ENCODE assay signal across 19 cellular contexts in genomic region chr5:137604348-137605095, GRCh38.
A peak's percentile ranks its signal among the peaks of the same experiment; 100 is the strongest.
DNase-seq lines count a peak whose midpoint lies in the region; ATAC-seq, FAIRE-seq and TF ChIP-seq lines count a peak whose summit lies in the region.
"Had no signal": no experiment of that assay in that cellular context is flagged by ENCODE, and none has a peak within 500 bp of the region (broad histone marks: within the 10 kb centered on the region; RNA-seq: fewer than 3 reads in every experiment).

No MANE protein-coding gene starts in this region.

- H3K4me1 ChIP-seq in RWPE2 (ENCODE audit: insufficient read depth, poor library complexity, severe bottlenecking) (no peaks in the 10 kb centered on the region), gastroesophageal sphincter (no peaks in the 10 kb centered on the region)

- H3K4me1 Mint-ChIP-seq in activated CD4-positive, alpha-beta memory T cell treated with anti-CD3 and anti-CD28 coated beads for 36 hours (ENCODE audit: low read depth), result no peaks in the 10 kb centered on the region
- H3K4me1 Mint-ChIP-seq: neural crest cell had no signal

- no peak for TF ChIP-seq POLR2A in gastroesophageal sphincter (IDR thresholded peaks at IDR 0.05)

- no peak overlapping the region for H3K27ac Mint-ChIP-seq in activated CD4-positive, alpha-beta memory T cell treated with anti-CD3 and anti-CD28 coated beads for 36 hours
- H3K27ac Mint-ChIP-seq: dendritic cell treated with granulocyte-macrophage colony-stimulating factor and Interleukin-4, amounts not matched to agents 40 ng/mL and 50 ng/mL, for 4 days; T-helper 2 cell treated with Interferon-gamma antibody and Interleukin-4, amounts not matched to agents 5 μg/mL and 100 μg/mL, for 36 hours had no signal

- POLR2A ChIA-PET in activated CD4-positive, alpha-beta memory T cell treated with anti-CD3 and anti-CD28 coated beads for 36 hours (lab: Charles Lee), result no interaction called here

- H3K36me3 Mint-ChIP-seq in activated CD4-positive, alpha-beta memory T cell treated with anti-CD3 and anti-CD28 coated beads for 36 hours, result no peaks in the 10 kb centered on the region

- H3K4me3 ChIP-seq in LNCaP clone FGC (ENCODE audit: low read depth, low read length) (no peak overlapping the region), RWPE2 (ENCODE audit: severe bottlenecking) (no peak overlapping the region), gastroesophageal sphincter (no peak overlapping the region)
- H3K4me3 ChIP-seq: K562 had no signal

- WGBS in gastroesophageal sphincter (ENCODE audit: low coverage in 1 of 2), 2 donors, result 24 to 31% methylated on average over 4 to 9 of the region's 9 CpGs

- no peak for TF ChIP-seq EP300 in gastroesophageal sphincter (IDR thresholded peaks at IDR 0.05)

- peaks cover 7% of the 10 kb centered on the region for H3K27me3 Mint-ChIP-seq in activated CD4-positive, alpha-beta memory T cell treated with anti-CD3 and anti-CD28 coated beads for 36 hours

- H3K9me3 ChIP-seq in RWPE2 (ENCODE audit: severe bottlenecking), result no peaks in the 10 kb centered on the region
- no peaks in the 10 kb centered on the region for H3K9me3 ChIP-seq in gastroesophageal sphincter

- TF ChIP-seq CTCF in D721Med (IDR thresholded peaks at IDR 0.05; ENCODE audit: insufficient read depth, missing control alignments) (no peak), LNCaP clone FGC (IDR thresholded peaks at IDR 0.05; ENCODE audit: control insufficient read depth, extremely low read depth, insufficient read depth) (no peak), RWPE2 (IDR thresholded peaks at IDR 0.05; ENCODE audit: poor library complexity, severe bottlenecking) (no peak), gastroesophageal sphincter (IDR thresholded peaks at IDR 0.05) (no peak)

- no peak overlapping the region for H3K27ac ChIP-seq in RWPE2 (ENCODE audit: poor library complexity, severe bottlenecking)
- H3K27ac ChIP-seq in gastroesophageal sphincter, result no peak overlapping the region
- H3K27ac ChIP-seq: C4-2B had no signal

- DNase-seq in D721Med (ENCODE audit: insufficient read length, low spot score) (peak; percentile 28), LNCaP clone FGC (ENCODE audit: low read depth) (peak; percentile 22), RWPE2 (ENCODE audit: low spot score) (no peak), kidney tubule cell (ENCODE audit: low spot score) (peak; percentile 23), GDM1 (lab: John Stamatoyannopoulos, UW) (no peak)
- no peak for DNase-seq in activated CD4-positive, alpha-beta memory T cell treated with anti-CD3 and anti-CD28 coated beads for 36 hours
- DNase-seq: activated CD4-positive, alpha-beta T cell treated with anti-CD3 and anti-CD28 coated beads, Interleukin-2, amount 50 U/mL, for 4 hours; amygdala; HCEC 1CT; NCI-H2029 treated with DMSO at 0.1 percent for 48 hours; RPMI8226; stimulated activated naive CD8-positive, alpha-beta T cell treated with anti-CD3 and anti-CD28 coated beads, Interleukin-15, Interleukin-2, amounts not matched to agents 100 U/mL and 50 U/mL, for 24 hours had no signal

- H3K4me3 Mint-ChIP-seq in activated CD4-positive, alpha-beta memory T cell treated with anti-CD3 and anti-CD28 coated beads for 36 hours, result no peak overlapping the region
- H3K4me3 Mint-ChIP-seq: dendritic cell treated with granulocyte-macrophage colony-stimulating factor and Interleukin-4, amounts not matched to agents 40 ng/mL and 50 ng/mL, for 4 days; neural crest cell; T-helper 2 cell treated with Interferon-gamma antibody and Interleukin-4, amounts not matched to agents 5 μg/mL and 100 μg/mL, for 36 hours had no signal

- H3K9me3 Mint-ChIP-seq in activated CD4-positive, alpha-beta memory T cell treated with anti-CD3 and anti-CD28 coated beads for 36 hours, result no peaks in the 10 kb centered on the region
- H3K9me3 Mint-ChIP-seq: dendritic cell treated with granulocyte-macrophage colony-stimulating factor and Interleukin-4, amounts not matched to agents 40 ng/mL and 50 ng/mL, for 4 days; neural crest cell; T-helper 2 cell treated with Interferon-gamma antibody and Interleukin-4, amounts not matched to agents 5 μg/mL and 100 μg/mL, for 36 hours had no signal

- peak; percentile 45; the same call in 2 of the 3 replicates for ATAC-seq in RWPE2 (ENCODE audit: low read depth)
- ATAC-seq in gastroesophageal sphincter, result no peak
- no peak for ATAC-seq in GM19328 (IDR thresholded peaks at IDR 0.05; ENCODE audit: unreplicated experiment)
- ATAC-seq: K562; stimulated activated naive CD8-positive, alpha-beta T cell treated with anti-CD3 and anti-CD28 coated beads, Interleukin-15, Interleukin-2, amounts not matched to agents 100 U/mL and 50 U/mL, for 24 hours had no signal

- H3K27me3 ChIP-seq in RWPE2 (ENCODE audit: insufficient read depth, poor library complexity, severe bottlenecking) (peaks cover 24% of the 10 kb centered on the region), gastroesophageal sphincter (peaks cover 16% of the 10 kb centered on the region)

- intact Hi-C loops in activated CD4-positive, alpha-beta memory T cell treated with anti-CD3 and anti-CD28 coated beads for 36 hours (cut with micrococcal nuclease), result no loop called here

- H3K36me3 ChIP-seq in RWPE2 (ENCODE audit: low read depth) (no peaks in the 10 kb centered on the region), gastroesophageal sphincter (no peaks in the 10 kb centered on the region)

- CTCF ChIA-PET in activated CD4-positive, alpha-beta memory T cell treated with anti-CD3 and anti-CD28 coated beads for 36 hours (lab: Charles Lee), result no interaction called here

- FAIRE-seq in D721Med (lab: Jason Lieb, UNC), result no peak
- FAIRE-seq: K562 had no signal

Comparison
In these comparisons a context has a peak if more than half of its experiments do, and no peak if none do; other contexts are left out.
1. DNase-seq: peak in D721Med (single experiment), LNCaP clone FGC (single experiment) and kidney tubule cell (single experiment); none in RWPE2 (single experiment), GDM1 (single experiment) and activated CD4-positive, alpha-beta memory T cell treated with anti-CD3 and anti-CD28 coated beads for 36 hours (single experiment).